1 cellular context compared by ENCODE assay signal in the genomic region with DNA sequence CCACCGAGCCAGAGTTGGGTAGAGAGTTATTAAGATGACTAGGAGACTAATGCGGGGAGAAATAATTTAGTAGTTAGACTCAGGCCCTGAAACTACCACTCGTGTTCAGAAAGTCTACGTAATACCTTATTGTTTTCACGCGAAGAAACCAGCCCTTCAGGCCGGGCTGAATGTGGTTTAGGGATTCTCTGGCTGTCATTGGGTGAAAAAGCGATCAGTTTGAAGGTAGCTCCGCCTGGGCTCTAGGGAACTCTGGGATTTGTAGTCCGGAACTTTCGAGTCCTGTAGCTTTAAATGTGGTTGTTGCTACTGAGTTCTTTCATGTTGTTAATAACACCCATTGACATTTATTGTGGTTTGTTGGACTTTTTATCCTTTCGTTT.
TF ChIP-seq lines count a peak whose summit lies in the region.

No MANE protein-coding gene starts in this region.

TF ChIP-seq in GM12878, 131 proteins besides CTCF, POLR2A, EP300 and RAD21 (continued from another document):
- TF ChIP-seq, protein P1, sequence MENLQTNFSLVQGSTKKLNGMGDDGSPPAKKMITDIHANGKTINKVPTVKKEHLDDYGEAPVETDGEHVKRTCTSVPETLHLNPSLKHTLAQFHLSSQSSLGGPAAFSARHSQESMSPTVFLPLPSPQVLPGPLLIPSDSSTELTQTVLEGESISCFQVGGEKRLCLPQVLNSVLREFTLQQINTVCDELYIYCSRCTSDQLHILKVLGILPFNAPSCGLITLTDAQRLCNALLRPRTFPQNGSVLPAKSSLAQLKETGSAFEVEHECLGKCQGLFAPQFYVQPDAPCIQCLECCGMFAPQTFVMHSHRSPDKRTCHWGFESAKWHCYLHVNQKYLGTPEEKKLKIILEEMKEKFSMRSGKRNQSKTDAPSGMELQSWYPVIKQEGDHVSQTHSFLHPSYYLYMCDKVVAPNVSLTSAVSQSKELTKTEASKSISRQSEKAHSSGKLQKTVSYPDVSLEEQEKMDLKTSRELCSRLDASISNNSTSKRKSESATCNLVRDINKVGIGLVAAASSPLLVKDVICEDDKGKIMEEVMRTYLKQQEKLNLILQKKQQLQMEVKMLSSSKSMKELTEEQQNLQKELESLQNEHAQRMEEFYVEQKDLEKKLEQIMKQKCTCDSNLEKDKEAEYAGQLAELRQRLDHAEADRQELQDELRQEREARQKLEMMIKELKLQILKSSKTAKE (IDR thresholded peaks at IDR 0.05; ENCODE audit: low read depth, poor library complexity, severe bottlenecking), result no peak
- peak; percentile 79 for TF ChIP-seq GABPA (IDR thresholded peaks at IDR 0.05; ENCODE audit: low read depth)
- TF ChIP-seq BRCA1 (IDR thresholded peaks at IDR 0.05; ENCODE audit: low read depth, low read length), result no peak
- no peak for TF ChIP-seq CBX3 (IDR thresholded peaks at IDR 0.05; ENCODE audit: borderline replicate concordance, low read depth)
- TF ChIP-seq FOXK2 (IDR thresholded peaks at IDR 0.05), result no peak
- no peak for TF ChIP-seq CHD1 (IDR thresholded peaks at IDR 0.05; ENCODE audit: low read depth, low read length)
- TF ChIP-seq RELA (IDR thresholded peaks at IDR 0.05; ENCODE audit: borderline replicate concordance, partially characterized antibody), result peak; percentile 15
- no peak; the same call in 1 of the 2 replicates for TF ChIP-seq IKZF1 (conservative IDR thresholded peaks at IDR 0.05)
- TF ChIP-seq, protein P2, sequence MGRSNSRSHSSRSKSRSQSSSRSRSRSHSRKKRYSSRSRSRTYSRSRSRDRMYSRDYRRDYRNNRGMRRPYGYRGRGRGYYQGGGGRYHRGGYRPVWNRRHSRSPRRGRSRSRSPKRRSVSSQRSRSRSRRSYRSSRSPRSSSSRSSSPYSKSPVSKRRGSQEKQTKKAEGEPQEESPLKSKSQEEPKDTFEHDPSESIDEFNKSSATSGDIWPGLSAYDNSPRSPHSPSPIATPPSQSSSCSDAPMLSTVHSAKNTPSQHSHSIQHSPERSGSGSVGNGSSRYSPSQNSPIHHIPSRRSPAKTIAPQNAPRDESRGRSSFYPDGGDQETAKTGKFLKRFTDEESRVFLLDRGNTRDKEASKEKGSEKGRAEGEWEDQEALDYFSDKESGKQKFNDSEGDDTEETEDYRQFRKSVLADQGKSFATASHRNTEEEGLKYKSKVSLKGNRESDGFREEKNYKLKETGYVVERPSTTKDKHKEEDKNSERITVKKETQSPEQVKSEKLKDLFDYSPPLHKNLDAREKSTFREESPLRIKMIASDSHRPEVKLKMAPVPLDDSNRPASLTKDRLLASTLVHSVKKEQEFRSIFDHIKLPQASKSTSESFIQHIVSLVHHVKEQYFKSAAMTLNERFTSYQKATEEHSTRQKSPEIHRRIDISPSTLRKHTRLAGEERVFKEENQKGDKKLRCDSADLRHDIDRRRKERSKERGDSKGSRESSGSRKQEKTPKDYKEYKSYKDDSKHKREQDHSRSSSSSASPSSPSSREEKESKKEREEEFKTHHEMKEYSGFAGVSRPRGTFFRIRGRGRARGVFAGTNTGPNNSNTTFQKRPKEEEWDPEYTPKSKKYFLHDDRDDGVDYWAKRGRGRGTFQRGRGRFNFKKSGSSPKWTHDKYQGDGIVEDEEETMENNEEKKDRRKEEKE (IDR thresholded peaks at IDR 0.05), result no peak
- TF ChIP-seq, protein P3, sequence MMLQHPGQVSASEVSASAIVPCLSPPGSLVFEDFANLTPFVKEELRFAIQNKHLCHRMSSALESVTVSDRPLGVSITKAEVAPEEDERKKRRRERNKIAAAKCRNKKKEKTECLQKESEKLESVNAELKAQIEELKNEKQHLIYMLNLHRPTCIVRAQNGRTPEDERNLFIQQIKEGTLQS (IDR thresholded peaks at IDR 0.05; ENCODE audit: borderline replicate concordance, extremely low read depth, low read depth, low read length), result no peak
- TF ChIP-seq PAX8 (IDR thresholded peaks at IDR 0.05), result no peak; the same call in 1 of the 2 replicates
- TF ChIP-seq, protein P4, sequence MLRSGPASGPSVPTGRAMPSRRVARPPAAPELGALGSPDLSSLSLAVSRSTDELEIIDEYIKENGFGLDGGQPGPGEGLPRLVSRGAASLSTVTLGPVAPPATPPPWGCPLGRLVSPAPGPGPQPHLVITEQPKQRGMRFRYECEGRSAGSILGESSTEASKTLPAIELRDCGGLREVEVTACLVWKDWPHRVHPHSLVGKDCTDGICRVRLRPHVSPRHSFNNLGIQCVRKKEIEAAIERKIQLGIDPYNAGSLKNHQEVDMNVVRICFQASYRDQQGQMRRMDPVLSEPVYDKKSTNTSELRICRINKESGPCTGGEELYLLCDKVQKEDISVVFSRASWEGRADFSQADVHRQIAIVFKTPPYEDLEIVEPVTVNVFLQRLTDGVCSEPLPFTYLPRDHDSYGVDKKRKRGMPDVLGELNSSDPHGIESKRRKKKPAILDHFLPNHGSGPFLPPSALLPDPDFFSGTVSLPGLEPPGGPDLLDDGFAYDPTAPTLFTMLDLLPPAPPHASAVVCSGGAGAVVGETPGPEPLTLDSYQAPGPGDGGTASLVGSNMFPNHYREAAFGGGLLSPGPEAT (IDR thresholded peaks at IDR 0.05; ENCODE audit: low read depth), result peak; percentile 69; the same call in 1 of the 2 replicates
- TF ChIP-seq CHD2 (IDR thresholded peaks at IDR 0.05; ENCODE audit: borderline replicate concordance, low read depth, low read length), result no peak
- no peak for TF ChIP-seq SPI1 (IDR thresholded peaks at IDR 0.05; ENCODE audit: borderline replicate concordance, insufficient read depth, low read depth, low read length)
- peak; percentile 33; the same call in 1 of the 2 replicates for TF ChIP-seq PML (IDR thresholded peaks at IDR 0.05; ENCODE audit: low read length)
- no peak for TF ChIP-seq NFXL1 (IDR thresholded peaks at IDR 0.05; ENCODE audit: borderline replicate concordance)
- TF ChIP-seq, protein P5, sequence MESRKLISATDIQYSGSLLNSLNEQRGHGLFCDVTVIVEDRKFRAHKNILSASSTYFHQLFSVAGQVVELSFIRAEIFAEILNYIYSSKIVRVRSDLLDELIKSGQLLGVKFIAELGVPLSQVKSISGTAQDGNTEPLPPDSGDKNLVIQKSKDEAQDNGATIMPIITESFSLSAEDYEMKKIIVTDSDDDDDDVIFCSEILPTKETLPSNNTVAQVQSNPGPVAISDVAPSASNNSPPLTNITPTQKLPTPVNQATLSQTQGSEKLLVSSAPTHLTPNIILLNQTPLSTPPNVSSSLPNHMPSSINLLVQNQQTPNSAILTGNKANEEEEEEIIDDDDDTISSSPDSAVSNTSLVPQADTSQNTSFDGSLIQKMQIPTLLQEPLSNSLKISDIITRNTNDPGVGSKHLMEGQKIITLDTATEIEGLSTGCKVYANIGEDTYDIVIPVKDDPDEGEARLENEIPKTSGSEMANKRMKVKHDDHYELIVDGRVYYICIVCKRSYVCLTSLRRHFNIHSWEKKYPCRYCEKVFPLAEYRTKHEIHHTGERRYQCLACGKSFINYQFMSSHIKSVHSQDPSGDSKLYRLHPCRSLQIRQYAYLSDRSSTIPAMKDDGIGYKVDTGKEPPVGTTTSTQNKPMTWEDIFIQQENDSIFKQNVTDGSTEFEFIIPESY (IDR thresholded peaks at IDR 0.05), result no peak
- TF ChIP-seq LARP7 (IDR thresholded peaks at IDR 0.05), result no peak
- TF ChIP-seq NBN (IDR thresholded peaks at IDR 0.05), result peak; percentile 16
- TF ChIP-seq MEF2A (IDR thresholded peaks at IDR 0.05; ENCODE audit: insufficient read depth, low read depth, low read length), result no peak
- TF ChIP-seq KAT2A (conservative IDR thresholded peaks at IDR 0.05; ENCODE audit: control insufficient read depth, low read depth, low read length), result no peak
- TF ChIP-seq, protein P6, sequence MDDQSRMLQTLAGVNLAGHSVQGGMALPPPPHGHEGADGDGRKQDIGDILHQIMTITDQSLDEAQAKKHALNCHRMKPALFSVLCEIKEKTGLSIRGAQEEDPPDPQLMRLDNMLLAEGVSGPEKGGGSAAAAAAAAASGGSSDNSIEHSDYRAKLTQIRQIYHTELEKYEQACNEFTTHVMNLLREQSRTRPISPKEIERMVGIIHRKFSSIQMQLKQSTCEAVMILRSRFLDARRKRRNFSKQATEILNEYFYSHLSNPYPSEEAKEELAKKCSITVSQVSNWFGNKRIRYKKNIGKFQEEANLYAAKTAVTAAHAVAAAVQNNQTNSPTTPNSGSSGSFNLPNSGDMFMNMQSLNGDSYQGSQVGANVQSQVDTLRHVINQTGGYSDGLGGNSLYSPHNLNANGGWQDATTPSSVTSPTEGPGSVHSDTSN (IDR thresholded peaks at IDR 0.05; ENCODE audit: insufficient replicate concordance, low read depth, low read length), result peak; percentile 94
- TF ChIP-seq, protein P7, sequence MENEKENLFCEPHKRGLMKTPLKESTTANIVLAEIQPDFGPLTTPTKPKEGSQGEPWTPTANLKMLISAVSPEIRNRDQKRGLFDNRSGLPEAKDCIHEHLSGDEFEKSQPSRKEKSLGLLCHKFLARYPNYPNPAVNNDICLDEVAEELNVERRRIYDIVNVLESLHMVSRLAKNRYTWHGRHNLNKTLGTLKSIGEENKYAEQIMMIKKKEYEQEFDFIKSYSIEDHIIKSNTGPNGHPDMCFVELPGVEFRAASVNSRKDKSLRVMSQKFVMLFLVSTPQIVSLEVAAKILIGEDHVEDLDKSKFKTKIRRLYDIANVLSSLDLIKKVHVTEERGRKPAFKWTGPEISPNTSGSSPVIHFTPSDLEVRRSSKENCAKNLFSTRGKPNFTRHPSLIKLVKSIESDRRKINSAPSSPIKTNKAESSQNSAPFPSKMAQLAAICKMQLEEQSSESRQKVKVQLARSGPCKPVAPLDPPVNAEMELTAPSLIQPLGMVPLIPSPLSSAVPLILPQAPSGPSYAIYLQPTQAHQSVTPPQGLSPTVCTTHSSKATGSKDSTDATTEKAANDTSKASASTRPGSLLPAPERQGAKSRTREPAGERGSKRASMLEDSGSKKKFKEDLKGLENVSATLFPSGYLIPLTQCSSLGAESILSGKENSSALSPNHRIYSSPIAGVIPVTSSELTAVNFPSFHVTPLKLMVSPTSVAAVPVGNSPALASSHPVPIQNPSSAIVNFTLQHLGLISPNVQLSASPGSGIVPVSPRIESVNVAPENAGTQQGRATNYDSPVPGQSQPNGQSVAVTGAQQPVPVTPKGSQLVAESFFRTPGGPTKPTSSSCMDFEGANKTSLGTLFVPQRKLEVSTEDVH (IDR thresholded peaks at IDR 0.05; ENCODE audit: low read depth, partially characterized antibody), result peak; percentile 74
- no peak for TF ChIP-seq ZNF384 (IDR thresholded peaks at IDR 0.05; ENCODE audit: borderline replicate concordance, low read depth, low read length)
- TF ChIP-seq CBX5 (IDR thresholded peaks at IDR 0.05; ENCODE audit: low read depth), result no peak
- peak; percentile 9; the same call in 1 of the 2 replicates for TF ChIP-seq SIN3A (IDR thresholded peaks at IDR 0.05; ENCODE audit: low read depth, low read length)
- no peak; the same call in 1 of the 2 replicates for TF ChIP-seq STAT1 (conservative IDR thresholded peaks at IDR 0.05)
- TF ChIP-seq FOXM1 (IDR thresholded peaks at IDR 0.05; ENCODE audit: low read depth, low read length), result no peak
- no peak for TF ChIP-seq SMAD5 (IDR thresholded peaks at IDR 0.05; ENCODE audit: low read depth)
- no peak for TF ChIP-seq BACH1 (IDR thresholded peaks at IDR 0.05; ENCODE audit: borderline replicate concordance)
- TF ChIP-seq, protein P8, sequence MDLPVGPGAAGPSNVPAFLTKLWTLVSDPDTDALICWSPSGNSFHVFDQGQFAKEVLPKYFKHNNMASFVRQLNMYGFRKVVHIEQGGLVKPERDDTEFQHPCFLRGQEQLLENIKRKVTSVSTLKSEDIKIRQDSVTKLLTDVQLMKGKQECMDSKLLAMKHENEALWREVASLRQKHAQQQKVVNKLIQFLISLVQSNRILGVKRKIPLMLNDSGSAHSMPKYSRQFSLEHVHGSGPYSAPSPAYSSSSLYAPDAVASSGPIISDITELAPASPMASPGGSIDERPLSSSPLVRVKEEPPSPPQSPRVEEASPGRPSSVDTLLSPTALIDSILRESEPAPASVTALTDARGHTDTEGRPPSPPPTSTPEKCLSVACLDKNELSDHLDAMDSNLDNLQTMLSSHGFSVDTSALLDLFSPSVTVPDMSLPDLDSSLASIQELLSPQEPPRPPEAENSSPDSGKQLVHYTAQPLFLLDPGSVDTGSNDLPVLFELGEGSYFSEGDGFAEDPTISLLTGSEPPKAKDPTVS (IDR thresholded peaks at IDR 0.05; ENCODE audit: low read depth, low read length), result no peak
- TF ChIP-seq CEBPB (IDR thresholded peaks at IDR 0.05; ENCODE audit: borderline replicate concordance in 1 of 2, low read depth in 2 of 2, low read length in 2 of 2), result no peak
- 0 out of 2 replicates have a peak, but pooled peaks have one; percentile 45 for TF ChIP-seq RB1 (IDR thresholded peaks at IDR 0.05; ENCODE audit: borderline replicate concordance)
- TF ChIP-seq TARDBP (IDR thresholded peaks at IDR 0.05; ENCODE audit: borderline replicate concordance), result no peak
- TF ChIP-seq HCFC1 (IDR thresholded peaks at IDR 0.05; ENCODE audit: low read length), result peak; percentile 90
- TF ChIP-seq, protein P9, sequence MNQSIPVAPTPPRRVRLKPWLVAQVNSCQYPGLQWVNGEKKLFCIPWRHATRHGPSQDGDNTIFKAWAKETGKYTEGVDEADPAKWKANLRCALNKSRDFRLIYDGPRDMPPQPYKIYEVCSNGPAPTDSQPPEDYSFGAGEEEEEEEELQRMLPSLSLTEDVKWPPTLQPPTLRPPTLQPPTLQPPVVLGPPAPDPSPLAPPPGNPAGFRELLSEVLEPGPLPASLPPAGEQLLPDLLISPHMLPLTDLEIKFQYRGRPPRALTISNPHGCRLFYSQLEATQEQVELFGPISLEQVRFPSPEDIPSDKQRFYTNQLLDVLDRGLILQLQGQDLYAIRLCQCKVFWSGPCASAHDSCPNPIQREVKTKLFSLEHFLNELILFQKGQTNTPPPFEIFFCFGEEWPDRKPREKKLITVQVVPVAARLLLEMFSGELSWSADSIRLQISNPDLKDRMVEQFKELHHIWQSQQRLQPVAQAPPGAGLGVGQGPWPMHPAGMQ (IDR thresholded peaks at IDR 0.05; ENCODE audit: borderline replicate concordance), result no peak
- TF ChIP-seq SRF (IDR thresholded peaks at IDR 0.05; ENCODE audit: low read depth in 2 of 2, low read length in 2 of 2), result no peak
- no peak for TF ChIP-seq TCF3 (IDR thresholded peaks at IDR 0.05; ENCODE audit: borderline replicate concordance, insufficient read depth, low read depth, low read length)
- TF ChIP-seq NFYA (IDR thresholded peaks at IDR 0.05; ENCODE audit: borderline replicate concordance, low read depth, low read length), result peak; percentile 55
- TF ChIP-seq NFIC (IDR thresholded peaks at IDR 0.05; ENCODE audit: low read depth, low read length), result no peak; the same call in 1 of the 2 replicates
- TF ChIP-seq NR2C2 (IDR thresholded peaks at IDR 0.05; ENCODE audit: borderline replicate concordance, control insufficient read depth, insufficient read length, low read depth), result no peak
- 0 out of 2 replicates have a peak, but pooled peaks have one; percentile 23 for TF ChIP-seq CBFB (IDR thresholded peaks at IDR 0.05; ENCODE audit: low read depth)
- TF ChIP-seq EZH2 (IDR thresholded peaks at IDR 0.05; ENCODE audit: borderline replicate concordance, control insufficient read depth, low read depth, low read length), result no peak
